ENCODE assay signal across 18 cellular contexts in genomic region chr12:31817120-31817519, GRCh38.
"Had no signal": no experiment of that assay in that cellular context is flagged by ENCODE, and none has a peak within 500 bp of the region (broad histone marks: within the 10 kb centered on the region; RNA-seq: fewer than 3 reads in every experiment).

No MANE protein-coding gene starts in this region.

- H3K9me3 ChIP-seq: mucosa of descending colon, right lobe of liver, transverse colon had no signal

- H3K9me3 Mint-ChIP-seq: activated naive CD8-positive, alpha-beta T cell treated with anti-CD3 and anti-CD28 coated beads, Interleukin-2, amount 50 U/mL, for 24 hours; activated T-cell treated with anti-CD3 and anti-CD28 coated beads, Interleukin-2, amount 50 U/mL, for 72 hours had no signal

- DNase-seq: activated CD4-positive, alpha-beta memory T cell treated with anti-CD3 and anti-CD28 coated beads, Interleukin-2, amount 10 ng/mL, durations not matched to agents 7 days and 5 days; activated CD4-positive, alpha-beta T cell treated with anti-CD3 and anti-CD28 coated beads, Interleukin-2, amount 10 ng/mL, durations not matched to agents 24 days and 14 days; activated effector memory CD4-positive, alpha-beta T cell treated with anti-CD3 and anti-CD28 coated beads, Interleukin-2, amount 50 U/mL, for 16 hours; activated naive CD4-positive, alpha-beta T cell treated with anti-CD3 and anti-CD28 coated beads, Interleukin-2, amount 50 U/mL, for 16 hours; activated naive CD8-positive, alpha-beta T cell treated with anti-CD3 and anti-CD28 coated beads, Interleukin-2, amount 50 U/mL, for 24 hours; activated T-cell treated with anti-CD3 and anti-CD28 coated beads, Interleukin-2, amount 50 U/mL, for 72 hours; cerebellar nuclear complex; heart right ventricle; left colon; mesendoderm; mucosa of descending colon; occipital lobe; right lobe of liver; stimulated activated CD4-positive, alpha-beta T cell treated with anti-CD3 and anti-CD28 coated beads, Interleukin-1b, Interleukin-23, amount 100 ng/mL, for 48 hours; transverse colon had no signal

- H3K27me3 Mint-ChIP-seq: activated CD4-positive, alpha-beta memory T cell treated with anti-CD3 and anti-CD28 coated beads, Interleukin-2, amount 10 ng/mL, durations not matched to agents 7 days and 5 days; activated CD4-positive, alpha-beta T cell treated with anti-CD3 and anti-CD28 coated beads, Interleukin-2, amount 10 ng/mL, durations not matched to agents 24 days and 14 days; activated naive CD8-positive, alpha-beta T cell treated with anti-CD3 and anti-CD28 coated beads, Interleukin-2, amount 50 U/mL, for 24 hours had no signal

- H3K27me3 ChIP-seq: heart right ventricle, right lobe of liver, transverse colon had no signal

- H3K36me3 ChIP-seq: heart right ventricle, right lobe of liver, transverse colon had no signal

- ATAC-seq: activated CD4-positive, CD25-positive, alpha-beta regulatory T cell treated with anti-CD3 and anti-CD28 coated beads, Interleukin-2, amount 50 U/mL, for 24 hours; activated naive CD8-positive, alpha-beta T cell treated with anti-CD3 and anti-CD28 coated beads, Interleukin-2, amount 50 U/mL, for 24 hours; activated T-cell treated with anti-CD3 and anti-CD28 coated beads, Interleukin-2, amount 50 U/mL, for 72 hours; heart right ventricle; left colon; mucosa of descending colon; right lobe of liver had no signal

- H3K4me3 Mint-ChIP-seq: activated CD4-positive, alpha-beta memory T cell treated with anti-CD3 and anti-CD28 coated beads, Interleukin-2, amount 10 ng/mL, durations not matched to agents 7 days and 5 days; activated CD4-positive, alpha-beta T cell treated with anti-CD3 and anti-CD28 coated beads, Interleukin-2, amount 10 ng/mL, durations not matched to agents 24 days and 14 days; activated naive CD8-positive, alpha-beta T cell treated with anti-CD3 and anti-CD28 coated beads, Interleukin-2, amount 50 U/mL, for 24 hours; activated T-cell treated with anti-CD3 and anti-CD28 coated beads, Interleukin-2, amount 50 U/mL, for 72 hours had no signal

- H3K27ac Mint-ChIP-seq: activated CD4-positive, alpha-beta memory T cell treated with anti-CD3 and anti-CD28 coated beads, Interleukin-2, amount 10 ng/mL, durations not matched to agents 7 days and 5 days; activated CD4-positive, alpha-beta T cell treated with anti-CD3 and anti-CD28 coated beads, Interleukin-2, amount 10 ng/mL, durations not matched to agents 24 days and 14 days; activated naive CD8-positive, alpha-beta T cell treated with anti-CD3 and anti-CD28 coated beads, Interleukin-2, amount 50 U/mL, for 24 hours; activated T-cell treated with anti-CD3 and anti-CD28 coated beads, Interleukin-2, amount 50 U/mL, for 72 hours had no signal

- H3K27ac ChIP-seq: coronary artery, heart right ventricle, right lobe of liver, skin epidermis, transverse colon had no signal

- H3K4me3 ChIP-seq: coronary artery, heart right ventricle, mucosa of descending colon, right lobe of liver, skin epidermis, transverse colon had no signal
